ENCODE assay signal across 8 cellular contexts in the genomic region with DNA sequence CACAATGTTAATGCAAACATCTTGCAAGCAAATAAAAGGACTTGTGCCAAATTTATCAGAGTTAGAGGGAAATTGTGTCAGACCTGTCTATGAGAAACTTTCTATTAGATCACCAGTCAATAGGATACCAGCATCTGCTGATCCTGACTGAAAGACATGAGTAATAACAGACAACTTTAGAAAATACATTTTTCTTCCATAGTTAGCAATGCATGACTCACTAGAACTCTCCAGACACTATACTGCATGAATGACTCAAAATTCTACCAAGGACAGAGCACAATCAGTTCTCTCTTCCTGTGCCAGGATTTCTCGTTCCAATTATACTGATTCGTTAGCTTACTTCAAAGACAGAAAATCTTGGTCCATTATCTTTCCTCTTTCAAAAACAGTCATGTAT.
DNase-seq lines count a peak whose midpoint lies in the region; ATAC-seq, FAIRE-seq and TF ChIP-seq lines count a peak whose summit lies in the region.

No MANE protein-coding gene starts in this region.

- peak overlapping the region; percentile 69 for H3K9ac ChIP-seq in skeletal muscle satellite cell (ENCODE audit: low read depth, low read length)

- POLR2A ChIA-PET in CD8-positive, alpha-beta memory T cell (lab: Charles Lee), result no interaction called here

- H3K9me3 Mint-ChIP-seq in CD8-positive, alpha-beta memory T cell, result no peaks in the 10 kb centered on the region

- H3K27ac ChIP-seq in body of pancreas, result peak overlapping the region in 2 of 4 donors; percentile 6 to 29
- no peak overlapping the region for H3K27ac ChIP-seq in esophagus squamous epithelium
- H3K27ac ChIP-seq in CD8-positive, alpha-beta memory T cell (ENCODE audit: low read depth, low read length), result no peak overlapping the region

- H3K9me3 ChIP-seq in body of pancreas (no peaks in the 10 kb centered on the region), skeletal muscle satellite cell (replicated peaks; ENCODE audit: low read length) (no peaks in the 10 kb centered on the region), esophagus squamous epithelium (no peaks in the 10 kb centered on the region)
- no peaks in the 10 kb centered on the region for H3K9me3 ChIP-seq in CD8-positive, alpha-beta memory T cell (ENCODE audit: low read length)

- no peak for DNase-seq in body of pancreas
- no peak for DNase-seq in esophagus squamous epithelium (lab: John Stamatoyannopoulos, UW)
- no peak for DNase-seq in activated effector memory CD4-positive, alpha-beta T cell treated with Interleukin-2 at 50 U/mL for 16 hours
- no peak for DNase-seq in CD8-positive, alpha-beta memory T cell

- CTCF ChIA-PET in CD8-positive, alpha-beta memory T cell (lab: Charles Lee), result no interaction called here

- H3K4me1 ChIP-seq in body of pancreas (peaks cover 12% of the 10 kb centered on the region), skeletal muscle satellite cell (ENCODE audit: control insufficient read depth, insufficient read depth, low read length) (peaks cover 36% of the 10 kb centered on the region), esophagus squamous epithelium (peaks cover 0 to 5% (median 0%) of the 10 kb centered on the region in 3 donors)
- H3K4me1 ChIP-seq in CD8-positive, alpha-beta memory T cell (ENCODE audit: insufficient read depth, low read length), result no peaks in the 10 kb centered on the region

- H3K36me3 ChIP-seq in body of pancreas (replicated peaks in 1 of 2; ENCODE audit: insufficient read depth in 1 of 2, low read depth in 2 of 2) (no peaks in the 10 kb centered on the region), skeletal muscle satellite cell (ENCODE audit: insufficient read depth, low read length) (no peaks in the 10 kb centered on the region), esophagus squamous epithelium (no peaks in the 10 kb centered on the region)
- no peaks in the 10 kb centered on the region for H3K36me3 ChIP-seq in CD8-positive, alpha-beta memory T cell (ENCODE audit: insufficient read depth, low read length)

- H3K4me1 Mint-ChIP-seq in CD8-positive, alpha-beta memory T cell, result no peaks in the 10 kb centered on the region

- WGBS in body of pancreas, 2 donors, result 9 to 14% methylated on average over 2 of the region's 2 CpGs
- 8% methylated on average over 2 of the region's 2 CpGs for WGBS in esophagus squamous epithelium, 2 donors

- H3K27ac Mint-ChIP-seq in CD8-positive, alpha-beta memory T cell, result no peak overlapping the region

- H3K36me3 Mint-ChIP-seq in CD8-positive, alpha-beta memory T cell, result no peaks in the 10 kb centered on the region

- peak; percentile 58 for ATAC-seq in GM18873 (IDR thresholded peaks at IDR 0.05; ENCODE audit: low FRiP score, unreplicated experiment)
- ATAC-seq in HG03439 (IDR thresholded peaks at IDR 0.05; ENCODE audit: unreplicated experiment), result peak; percentile 85
- peak; percentile 68 for ATAC-seq in body of pancreas

- H3K27me3 Mint-ChIP-seq in CD8-positive, alpha-beta memory T cell, result no peaks in the 10 kb centered on the region

- no peak for TF ChIP-seq CTCF in body of pancreas (IDR thresholded peaks at IDR 0.05)
- no peak for TF ChIP-seq CTCF in esophagus squamous epithelium (IDR thresholded peaks at IDR 0.05)

- TF ChIP-seq POLR2A in body of pancreas (IDR thresholded peaks at IDR 0.05) (no peak), esophagus squamous epithelium (IDR thresholded peaks at IDR 0.05) (no peak)

- intact Hi-C loops in body of pancreas (cut with DNase I) (no loop called here), esophagus squamous epithelium (cut with DNase I) (no loop called here)

- H3K27me3 ChIP-seq in body of pancreas, result no peaks in the 10 kb centered on the region
- H3K27me3 ChIP-seq in skeletal muscle satellite cell (ENCODE audit: control insufficient read depth, insufficient read depth, low read length), result no peaks in the 10 kb centered on the region
- H3K27me3 ChIP-seq in esophagus squamous epithelium, result no peaks in the 10 kb centered on the region
- no peaks in the 10 kb centered on the region for H3K27me3 ChIP-seq in CD8-positive, alpha-beta memory T cell (ENCODE audit: insufficient read depth, low read length, poor library complexity, severe bottlenecking)

- no peak overlapping the region for H3K4me3 Mint-ChIP-seq in CD8-positive, alpha-beta memory T cell

- no peak overlapping the region for H3K4me3 ChIP-seq in body of pancreas
- no peak overlapping the region for H3K4me3 ChIP-seq in skeletal muscle satellite cell (ENCODE audit: low read length)
- no peak overlapping the region for H3K4me3 ChIP-seq in esophagus squamous epithelium
- no peak overlapping the region for H3K4me3 ChIP-seq in CD8-positive, alpha-beta memory T cell (ENCODE audit: low read length)

- peak; percentile 96 for FAIRE-seq in A204.1 (lab: Jason Lieb, UNC)

- peak overlapping the region; percentile 58 for H3K4me2 ChIP-seq in skeletal muscle satellite cell (ENCODE audit: low read length)
